Comparison of ENCODE assay signal across 7 cellular contexts in the genomic region with DNA sequence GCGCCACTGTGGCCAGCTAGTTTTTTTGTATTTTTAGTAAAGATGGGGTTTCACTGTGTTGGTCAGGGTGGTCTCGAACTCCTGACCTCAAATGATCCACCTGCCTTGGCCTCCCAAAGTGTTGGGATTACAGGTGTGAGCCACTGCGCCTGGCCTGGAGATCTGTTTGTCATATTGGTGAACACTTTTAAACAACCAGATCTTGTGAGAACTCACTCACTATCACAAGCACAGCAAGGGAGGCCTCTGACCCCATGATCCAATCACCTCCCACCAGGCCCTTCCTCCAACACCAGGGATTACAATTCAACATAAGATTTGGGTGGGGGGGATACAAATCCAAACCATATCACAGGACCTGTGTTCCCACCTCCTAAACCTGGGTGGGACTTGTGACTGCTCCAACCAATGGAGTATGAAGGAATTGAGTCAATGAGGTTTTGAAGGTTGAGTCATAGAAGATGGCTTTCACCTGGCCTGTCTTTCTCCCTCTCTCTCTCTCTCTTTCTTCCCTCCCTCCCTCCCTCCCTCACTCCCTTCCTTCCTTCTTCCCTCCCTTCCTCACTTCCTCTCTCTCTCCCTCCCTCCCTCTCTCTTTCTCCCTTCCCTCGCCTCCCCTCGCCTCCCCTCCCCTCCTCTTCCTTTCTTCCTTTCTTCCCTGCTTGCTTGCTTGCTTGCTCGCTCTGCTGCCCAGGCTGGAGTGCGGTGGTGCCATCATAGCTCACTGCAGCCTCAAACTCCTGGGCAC. TPM values are rescaled to one million over a fixed set of nuclear protein-coding genes. Genes with fewer than 3 reads are reported as not detected.
DNase-seq lines count a peak whose midpoint lies in the region; ATAC-seq, FAIRE-seq and TF ChIP-seq lines count a peak whose summit lies in the region.
"Not testable (repeated sequence)": the region's sequence is repeated elsewhere in the genome, so short reads cannot be mapped to it uniquely, and the experiment has no call there.

No MANE protein-coding gene starts in this region.

- H3K36me3 ChIP-seq in HUES48 (ENCODE audit: control insufficient read depth, insufficient read depth, low read length); SK-N-SH (replicated peaks in 1 of 2; ENCODE audit: control insufficient read depth in 1 of 2, insufficient read depth in 2 of 2, low read length in 1 of 2): not testable (repeated sequence)

- H3K4me2 ChIP-seq in SK-N-SH = not testable (repeated sequence)

- H3K9me3 Mint-ChIP-seq in activated T-cell treated with anti-CD3 and anti-CD28 coated beads, Interleukin-2, amount 50 U/mL, for 24 hours; central memory CD8-positive, alpha-beta T cell; natural killer cell: not testable (repeated sequence)

- H3K4me3 ChIP-seq in HUES48 (ENCODE audit: low read depth, low read length); SK-N-SH (ENCODE audit: low read depth in 2 of 2, low read length in 1 of 2): not testable (repeated sequence)

- not testable (repeated sequence) for H3K9me2 ChIP-seq in SK-N-SH

- not testable (repeated sequence) for H3K4me3 Mint-ChIP-seq in activated T-cell treated with anti-CD3 and anti-CD28 coated beads, Interleukin-2, amount 50 U/mL, for 24 hours; central memory CD8-positive, alpha-beta T cell
- H3K4me3 Mint-ChIP-seq in natural killer cell = peak overlapping the region; percentile 2

- not testable (repeated sequence) for H3K27me3 ChIP-seq in HUES48 (ENCODE audit: control insufficient read depth, insufficient read depth, low read length); SK-N-SH (ENCODE audit: insufficient read depth)

- not testable (repeated sequence) for DNase-seq in SK-N-SH; central memory CD8-positive, alpha-beta T cell (ENCODE audit: low spot score in 2 of 2); natural killer cell
- peak; percentile 43 for DNase-seq in activated T-cell treated with anti-CD3 and anti-CD28 coated beads, Interleukin-2, amount 50 U/mL, for 24 hours
- DNase-seq in glomerular visceral epithelial cell (ENCODE audit: extremely low spot score) = peak; percentile 42

- H3K9ac ChIP-seq in HUES48 (ENCODE audit: low read depth, low read length); SK-N-SH: not testable (repeated sequence)

- TF ChIP-seq CTCF in SK-N-SH (IDR thresholded peaks at IDR 0.05); natural killer cell (IDR thresholded peaks at IDR 0.05): not testable (repeated sequence)

- not testable (repeated sequence) for H3K36me3 Mint-ChIP-seq in activated T-cell treated with anti-CD3 and anti-CD28 coated beads, Interleukin-2, amount 50 U/mL, for 24 hours (ENCODE audit: low read depth); central memory CD8-positive, alpha-beta T cell (ENCODE audit: insufficient read depth); natural killer cell

- not testable (repeated sequence) for H3F3A ChIP-seq in SK-N-SH (replicated peaks; ENCODE audit: insufficient read depth)

- H3K4me1 Mint-ChIP-seq in activated T-cell treated with anti-CD3 and anti-CD28 coated beads, Interleukin-2, amount 50 U/mL, for 24 hours (ENCODE audit: low read depth) = peaks cover 15% of the 10 kb centered on the region
- not testable (repeated sequence) for H3K4me1 Mint-ChIP-seq in central memory CD8-positive, alpha-beta T cell; natural killer cell

- not testable (repeated sequence) for H3K27me3 Mint-ChIP-seq in activated T-cell treated with anti-CD3 and anti-CD28 coated beads, Interleukin-2, amount 50 U/mL, for 24 hours; central memory CD8-positive, alpha-beta T cell; natural killer cell (ENCODE audit: low read depth in 2 of 2)

- TF ChIP-seq RAD21 in SK-N-SH (IDR thresholded peaks at IDR 0.05; ENCODE audit: low read length) = not testable (repeated sequence)

- TF ChIP-seq EP300 in SK-N-SH (IDR thresholded peaks at IDR 0.05; ENCODE audit: borderline replicate concordance in 1 of 2, low read depth in 1 of 2, low read length in 1 of 2) = not testable (repeated sequence)

- not testable (repeated sequence) for H3K4me1 ChIP-seq in HUES48 (ENCODE audit: control insufficient read depth, insufficient read depth, low read length); SK-N-SH (ENCODE audit: control insufficient read depth in 1 of 2, insufficient read depth in 2 of 2, low read depth in 1 of 2, low read length in 1 of 2)

- POLR2A ChIA-PET in SK-N-SH (lab: Yijun Ruan, JAX) = not testable (repeated sequence)

- FAIRE-seq in G401.6 (lab: Jason Lieb, UNC) = peak; percentile 94

- not testable (repeated sequence) for H3K9me3 ChIP-seq in HUES48 (ENCODE audit: control insufficient read depth, insufficient read depth, low read length); SK-N-SH

- WGBS in SK-N-SH (ENCODE audit: low lambda C conversion rate) = 78% methylated on average over 7 of the region's 7 CpGs

- H4K20me1 ChIP-seq in SK-N-SH (ENCODE audit: insufficient read depth) = not testable (repeated sequence)

- intact Hi-C loops in natural killer cell (cut with micrococcal nuclease) = not testable (repeated sequence)

- H3K79me2 ChIP-seq in SK-N-SH (ENCODE audit: insufficient read depth) = not testable (repeated sequence)

- H3K27ac ChIP-seq in HUES48 (ENCODE audit: low read depth, low read length) = peak overlapping the region; percentile 47
- not testable (repeated sequence) for H3K27ac ChIP-seq in SK-N-SH (ENCODE audit: low read depth in 2 of 2, low read length in 1 of 2)

- H3K27ac Mint-ChIP-seq in activated T-cell treated with anti-CD3 and anti-CD28 coated beads, Interleukin-2, amount 50 U/mL, for 24 hours = peak overlapping the region; percentile 74
- H3K27ac Mint-ChIP-seq in central memory CD8-positive, alpha-beta T cell (ENCODE audit: low read depth) = peak overlapping the region; percentile 57
- H3K27ac Mint-ChIP-seq in natural killer cell = peak overlapping the region in 1 of 2 donors; percentile 29

- CTCF ChIA-PET in SK-N-SH (lab: Yijun Ruan, JAX) = not testable (repeated sequence)

- H2AFZ ChIP-seq in SK-N-SH (ENCODE audit: low read depth) = not testable (repeated sequence)

- not testable (repeated sequence) for ATAC-seq in central memory CD8-positive, alpha-beta T cell (replicated peaks; ENCODE audit: extremely low read depth, poor library complexity, severe bottlenecking)
- peak in 2 of 3 donors; percentile 45 to 72 for ATAC-seq in natural killer cell

TF ChIP-seq in SK-N-SH, 30 proteins besides CTCF, POLR2A, EP300 and RAD21:
- TF ChIP-seq JUND (IDR thresholded peaks at IDR 0.05) (peak; percentile 27; the same call in 1 of the 2 replicates), TCF12 (IDR thresholded peaks at IDR 0.05) (peak; percentile 12; the same call in 1 of the 2 replicates), FOSL2 (IDR thresholded peaks at IDR 0.05; ENCODE audit: borderline replicate concordance, low read depth) (peak; percentile 63; the same call in 1 of the 2 replicates)

RNA-seq across cellular contexts. Expression of gene ADGRL1, which starts 50.1 kb away (rescaled TPM):
- polyA plus RNA-seq in SK-N-SH (2012; rRNA removed) = 13.4 TPM in 2 replicates
- 4.6 and 7.8 TPM in 2 replicates for polyA plus RNA-seq in SK-N-SH (2012; cell fraction: cytosol; rRNA removed)
- polyA plus RNA-seq in SK-N-SH (2012; cell fraction: nucleus; rRNA removed) = 30.2 and 34.8 TPM in 2 replicates
- total RNA-seq in natural killer cell = 10 to 100 TPM; 47.3 to 54.3 (median 52.7) TPM
